ENCODE assay signal across 33 cellular contexts in genomic region chr7:49479421-49479820, GRCh38.
"Had no signal": no experiment of that assay in that cellular context is flagged by ENCODE, and none has a peak within 500 bp of the region (broad histone marks: within the 10 kb centered on the region; RNA-seq: fewer than 3 reads in every experiment).

No MANE protein-coding gene starts in this region.

- H3K9me3 ChIP-seq: adrenal gland, body of pancreas, breast epithelium had no signal

- DNase-seq: activated B cell treated with CpG ODN at 0.5 μM for 24 hours; activated CD4-positive, alpha-beta memory T cell treated with anti-CD3 and anti-CD28 coated beads for 36 hours; activated CD4-positive, alpha-beta T cell treated with anti-CD3 and anti-CD28 coated beads for 4 hours; activated CD4-positive, alpha-beta T cell treated with anti-CD3 and anti-CD28 coated beads, Interleukin-2, amount 10 ng/mL, durations not matched to agents 24 days and 14 days; activated CD4-positive, alpha-beta T cell treated with anti-CD3 and anti-CD28 coated beads, Interleukin-2, amount 50 U/mL, for 1 hour; activated CD4-positive, alpha-beta T cell treated with anti-CD3 and anti-CD28 coated beads, Interleukin-2, amount 50 U/mL, for 4 hours; activated CD4-positive, CD25-positive, alpha-beta regulatory T cell treated with anti-CD3 and anti-CD28 coated beads, Interleukin-2, amount 50 U/mL, for 72 hours; activated CD8-positive, alpha-beta memory T cell treated with anti-CD3 and anti-CD28 coated beads, Interleukin-2, amount 50 U/mL, for 4 hours; activated CD8-positive, alpha-beta T cell treated with anti-CD3 and anti-CD28 coated beads for 36 hours; activated effector memory CD4-positive, alpha-beta T cell treated with anti-CD3 and anti-CD28 coated beads, Interleukin-2, amount 50 U/mL, for 16 hours; activated gamma-delta T cell treated with Interleukin-2 at 50 U/mL for 16 hours; activated naive CD4-positive, alpha-beta T cell; activated naive CD4-positive, alpha-beta T cell treated with anti-CD3 and anti-CD28 coated beads for 36 hours; activated naive CD4-positive, alpha-beta T cell treated with anti-CD3 and anti-CD28 coated beads, Interleukin-2, amount 50 U/mL, for 16 hours; activated naive CD8-positive, alpha-beta T cell treated with anti-CD3 and anti-CD28 coated beads for 36 hours; activated T-cell treated with anti-CD3 and anti-CD28 coated beads for 4 hours; activated T-cell treated with anti-CD3 and anti-CD28 coated beads, Interleukin-2, amount 50 U/mL, for 1 hour; activated T-cell treated with anti-CD3 and anti-CD28 coated beads, Interleukin-2, amount 50 U/mL, for 4 hours; activated T-cell treated with anti-CD3 and anti-CD28 coated beads, Interleukin-2, amount 50 U/mL, for 72 hours; adrenal gland; amniotic stem cell; aorta; body of pancreas; brain microvascular endothelial cell; caudate nucleus; cerebellar nuclear complex; T-helper 1 cell; T-helper 2 cell; T-helper 9 cell had no signal

- H3K36me3 ChIP-seq: adrenal gland, brain microvascular endothelial cell, breast epithelium had no signal

- H3K4me3 ChIP-seq: adrenal gland, body of pancreas, breast epithelium had no signal

- H3K4me1 ChIP-seq: adrenal gland, breast epithelium had no signal

- ATAC-seq: activated CD8-positive, alpha-beta T cell treated with anti-CD3 and anti-CD28 coated beads for 36 hours; activated naive CD4-positive, alpha-beta T cell treated with anti-CD3 and anti-CD28 coated beads, Interleukin-2, amount 50 U/mL, for 72 hours; activated T-cell treated with anti-CD3 and anti-CD28 coated beads, Interleukin-2, amount 50 U/mL, for 4 hours; activated T-cell treated with anti-CD3 and anti-CD28 coated beads, Interleukin-2, amount 50 U/mL, for 72 hours; activated T-helper 17 cell treated with anti-CD3 and anti-CD28 coated beads, Interleukin-2, amount 50 U/mL, for 72 hours; body of pancreas had no signal

- H3K27me3 ChIP-seq: adrenal gland, body of pancreas, brain microvascular endothelial cell, breast epithelium had no signal

- H3K27ac ChIP-seq: adrenal gland, body of pancreas, brain microvascular endothelial cell, breast epithelium, VCaP had no signal
